Comparison of ENCODE assay signal across 6 cellular contexts in the genomic region with DNA sequence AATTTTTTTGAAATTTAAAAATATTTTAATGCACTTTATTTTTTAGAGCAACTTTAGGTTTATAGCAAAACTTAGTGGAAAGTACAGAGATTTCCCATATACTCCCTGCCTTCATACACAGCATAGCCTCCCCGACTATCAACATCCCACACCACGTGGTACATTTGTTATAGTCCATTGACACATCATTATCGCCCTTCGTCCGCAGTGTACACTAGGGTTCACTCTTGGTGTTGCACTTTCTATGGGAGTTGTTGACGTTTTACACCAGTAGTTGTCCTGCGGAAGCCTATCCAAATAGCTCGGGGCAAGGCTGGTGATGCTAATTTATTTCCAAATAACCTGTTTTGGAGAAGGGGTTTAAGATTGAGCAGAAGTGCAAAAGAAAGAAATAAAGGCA. TPM values are rescaled to one million over a fixed set of nuclear protein-coding genes. Genes with fewer than 3 reads are reported as not detected.
"Had no signal": no experiment of that assay in that cellular context is flagged by ENCODE, and none has a peak within 500 bp of the region (broad histone marks: within the 10 kb centered on the region; RNA-seq: fewer than 3 reads in every experiment).

No MANE protein-coding gene starts in this region.

- DNase-seq: H9, HCEC 1CT, IMR-90 had no signal

- H3K4me3 ChIP-seq: GM23338, K562 had no signal

- H3K27ac Mint-ChIP-seq: GM23338 had no signal

- H3K9me3 Mint-ChIP-seq: GM23338, H9 had no signal

- ATAC-seq: GM23338, K562 had no signal

- H3K4me3 Mint-ChIP-seq: GM23338, H9 had no signal

RNA-seq across cellular contexts. Expression of a gene that starts 55.1 kb away (rescaled TPM):
- total RNA-seq: HT-29, IMR-90, K562 had no signal
- polyA plus RNA-seq: IMR-90, K562 had no signal
